15 cellular contexts compared by ENCODE assay signal in the genomic region with DNA sequence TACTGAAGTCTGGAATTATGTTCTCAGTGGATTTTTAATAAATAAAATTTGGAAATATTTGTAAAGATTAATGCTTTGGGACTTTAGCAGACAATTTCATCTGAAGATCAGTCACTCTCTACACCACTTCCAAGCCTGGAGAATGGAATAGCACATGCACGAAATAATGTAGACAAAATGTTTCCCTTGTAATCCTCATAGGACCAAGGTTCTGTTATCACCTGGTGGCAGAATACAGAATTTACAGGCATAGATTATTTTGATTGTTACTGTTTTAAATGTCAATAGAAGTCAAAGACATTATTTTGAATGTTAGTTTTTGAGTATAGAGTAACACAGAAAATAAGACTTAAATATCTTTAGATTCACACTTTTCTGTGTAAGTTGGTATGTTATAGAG. TPM values are rescaled to one million over a fixed set of nuclear protein-coding genes. Genes with fewer than 3 reads are reported as not detected.
DNase-seq lines count a peak whose midpoint lies in the region; ATAC-seq and TF ChIP-seq lines count a peak whose summit lies in the region.
"Had no signal": no experiment of that assay in that cellular context is flagged by ENCODE, and none has a peak within 500 bp of the region (broad histone marks: within the 10 kb centered on the region; RNA-seq: fewer than 3 reads in every experiment).

No MANE protein-coding gene starts in this region.

- DNase-seq in HFFc6 (no peak), PC-9 (no peak), epithelial cell of proximal tubule (ENCODE audit: low read depth) (no peak), retinal pigment epithelial cell (ENCODE audit: low read depth) (no peak), H7 (no peak), dorsolateral prefrontal cortex (no peak)
- DNase-seq: C1 segment of cervical spinal cord; CD4-positive, alpha-beta memory T cell; COR-L47; DMS153; GF-D8; IMR-90 had no signal

- H3K27me3 ChIP-seq in PC-9 (ENCODE audit: insufficient read depth, low read depth) (peaks cover 5% of the 10 kb centered on the region; the same call in 1 of the 2 replicates), H7 (ENCODE audit: control insufficient read depth, insufficient read depth, low read length) (no peaks in the 10 kb centered on the region; the same call in 1 of the 2 replicates), dorsolateral prefrontal cortex (peaks cover 0 to 4% (median 0%) of the 10 kb centered on the region in 45 donors)

- no peak overlapping the region for H3K4me3 ChIP-seq in PC-9
- no peak overlapping the region for H3K4me3 ChIP-seq in epithelial cell of proximal tubule (ENCODE audit: low read depth, low read length)
- H3K4me3 ChIP-seq in retinal pigment epithelial cell (ENCODE audit: low read length), result no peak overlapping the region
- H3K4me3 ChIP-seq in H7 (ENCODE audit: insufficient read depth, low read depth, low read length), result no peak overlapping the region
- no peak overlapping the region for H3K4me3 ChIP-seq in dorsolateral prefrontal cortex

- H3K4me3 Mint-ChIP-seq in HFFc6, result no peak overlapping the region
- H3K4me3 Mint-ChIP-seq: B cell; CD4-positive, alpha-beta memory T cell had no signal

- no peaks in the 10 kb centered on the region for H4K20me1 ChIP-seq in PC-9 (ENCODE audit: insufficient read depth)

- BruUV-seq in PC-9 (replicated peaks; lab: Mats Ljungman, UMichigan), result no TSS peak

- TF ChIP-seq CTCF in HFFc6 (IDR thresholded peaks at IDR 0.05) (peak; percentile 31), PC-9 (conservative IDR thresholded peaks at IDR 0.05) (0 out of 2 replicates have a peak, but pooled peaks have one; percentile 31), epithelial cell of proximal tubule (conservative IDR thresholded peaks at IDR 0.05; ENCODE audit: low read depth, low read length) (peak; percentile 17), retinal pigment epithelial cell (conservative IDR thresholded peaks at IDR 0.05; ENCODE audit: low read depth, low read length) (peak; percentile 18), dorsolateral prefrontal cortex (IDR thresholded peaks at IDR 0.05 in 54 of 56, conservative IDR thresholded peaks at IDR 0.05 in 2 of 56; ENCODE audit: low read depth in 1 of 56, partially characterized antibody in 56 of 56) (peak in 5 of 56 donors; percentile 15 to 26 (median 21))

- no peaks in the 10 kb centered on the region for H3F3A ChIP-seq in PC-9 (ENCODE audit: insufficient read depth, low read depth)

- H3K9me2 ChIP-seq in PC-9 (ENCODE audit: insufficient read depth), result no peaks in the 10 kb centered on the region

- no peak for ATAC-seq in HG03095 (IDR thresholded peaks at IDR 0.05; ENCODE audit: unreplicated experiment)
- ATAC-seq: HCT116 had no signal

- H3K9me3 Mint-ChIP-seq in HFFc6, result peaks cover 18% of the 10 kb centered on the region

- no peak overlapping the region for H3K27ac Mint-ChIP-seq in HFFc6
- H3K27ac Mint-ChIP-seq: B cell; CD4-positive, alpha-beta memory T cell had no signal

- H3K9me3 ChIP-seq in PC-9 (ENCODE audit: insufficient read depth, low read depth), result no peaks in the 10 kb centered on the region

- no peaks in the 10 kb centered on the region for H3K36me3 Mint-ChIP-seq in HFFc6 (ENCODE audit: low read depth)
- H3K36me3 Mint-ChIP-seq: CD4-positive, alpha-beta memory T cell had no signal

- POLR2A ChIA-PET in PC-9 (lab: Charles Lee; ENCODE audit: unreplicated experiment), result no interaction called here

- CTCF ChIA-PET in PC-9 (lab: Charles Lee), result no interaction called here

- H3K36me3 ChIP-seq in PC-9 (ENCODE audit: low read depth) (no peaks in the 10 kb centered on the region), H7 (replicated peaks; ENCODE audit: control insufficient read depth, insufficient read depth, low read length) (no peaks in the 10 kb centered on the region)

- H3K27me3 Mint-ChIP-seq in HFFc6 (ENCODE audit: insufficient read depth), result no peaks in the 10 kb centered on the region; the same call in 1 of the 2 replicates

- H3K4me2 ChIP-seq in PC-9, result no peak overlapping the region

- H3K79me2 ChIP-seq in PC-9 (ENCODE audit: low read depth), result no peaks in the 10 kb centered on the region

- no peaks in the 10 kb centered on the region for H3K4me1 Mint-ChIP-seq in HFFc6 (ENCODE audit: low read depth)
- H3K4me1 Mint-ChIP-seq: B cell; CD4-positive, alpha-beta memory T cell had no signal

- no peaks in the 10 kb centered on the region for H3K4me1 ChIP-seq in PC-9 (replicated peaks; ENCODE audit: insufficient read depth)

- H3K27ac ChIP-seq in PC-9, result no peak overlapping the region
- no peak overlapping the region for H3K27ac ChIP-seq in dorsolateral prefrontal cortex

- H2AFZ ChIP-seq in PC-9, result no peak overlapping the region

- intact Hi-C loops in PC-9 (cut with micrococcal nuclease; ENCODE audit: unreplicated experiment), result no loop called here
- intact Hi-C loops in dorsolateral prefrontal cortex (cut with DNase I), result no loop called here

RNA-seq across cellular contexts. Expression of a gene that starts 9.1 kb away (rescaled TPM):
- total RNA-seq in HFFc6 (2021; fragmentation: NEBNext Ultra II Directional; extraction: Animal tissue kit (Norgen Biotek cat#: 25700)), result not detected
- total RNA-seq in PC-9 (2021), result not detected in 2 replicates
- total RNA-seq in epithelial cell of proximal tubule, result 1.2 TPM in 1 of 2 replicates, not detected in the other
- 0.42 and 1.7 TPM in 2 replicates for total RNA-seq in H7 (2014; rRNA removed; shearing (Covaris generic))
- 100 to 1,000 TPM in 76 of 120 experiments, 10 to 100 TPM in 44; 28.2 to 165 (median 110) TPM for total RNA-seq in dorsolateral prefrontal cortex
- total RNA-seq: B cell; CD4-positive, alpha-beta memory T cell; IMR-90 had no signal

Comparison
In these comparisons a context has a peak if more than half of its experiments do, and no peak if none do; other contexts are left out.
1. RNA of a gene that starts 9.1 kb away (total RNA-seq): 28.2 to 165 TPM in dorsolateral prefrontal cortex; 1.2 TPM in epithelial cell of proximal tubule, 0.42 to 1.7 TPM in H7, not detected in HFFc6 and not detected in PC-9; every median in the first group is over 10 times any median in the second.